9 cellular contexts compared by ENCODE assay signal in genomic region chr5:79878131-79878630, GRCh38.
"Had no signal": no experiment of that assay in that cellular context is flagged by ENCODE, and none has a peak within 500 bp of the region (broad histone marks: within the 10 kb centered on the region; RNA-seq: fewer than 3 reads in every experiment).

No MANE protein-coding gene starts in this region.

- H3K9ac ChIP-seq: GM23248 had no signal

- H3K4me3 ChIP-seq: GM23248, K562 had no signal

- H3K27ac ChIP-seq: GM23248 had no signal

- DNase-seq: GOT3, HCEC 1CT, HFFc6, IMR-90, KG1 had no signal

- FAIRE-seq: H54, HTR-8/SVneo had no signal
